Comparison of ENCODE assay signal across 15 cellular contexts in the genomic region with DNA sequence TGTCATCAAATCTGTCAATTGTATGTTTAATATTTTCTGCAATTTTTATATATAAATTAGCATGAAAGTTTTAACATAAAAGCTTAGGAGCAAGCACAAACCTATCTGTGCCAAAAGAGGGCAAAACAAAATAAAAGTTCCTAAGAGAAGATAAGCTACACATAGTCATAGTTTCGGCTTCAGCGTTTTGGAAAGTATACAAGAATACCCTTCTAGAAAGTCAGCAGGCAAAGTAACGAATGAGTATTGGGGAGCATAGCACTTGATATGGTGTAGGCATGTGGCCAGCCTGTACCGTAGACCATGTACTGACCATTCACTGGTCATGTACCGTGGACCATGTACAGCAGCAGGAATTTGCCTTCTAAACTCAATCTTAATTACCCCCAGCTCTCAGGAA. TPM values are rescaled to one million over a fixed set of nuclear protein-coding genes. Genes with fewer than 3 reads are reported as not detected.
DNase-seq lines count a peak whose midpoint lies in the region; ATAC-seq, FAIRE-seq and TF ChIP-seq lines count a peak whose summit lies in the region.
"Had no signal": no experiment of that assay in that cellular context is flagged by ENCODE, and none has a peak within 500 bp of the region (broad histone marks: within the 10 kb centered on the region; RNA-seq: fewer than 3 reads in every experiment).

No MANE protein-coding gene starts in this region.

- H3K4me3 Mint-ChIP-seq in CD8-positive, alpha-beta memory T cell: no peak overlapping the region
- H3K4me3 Mint-ChIP-seq: GM23338 had no signal

- H3K79me2 ChIP-seq in osteoblast (ENCODE audit: insufficient read depth, low read length): no peaks in the 10 kb centered on the region

- H3K36me3 ChIP-seq in CD8-positive, alpha-beta memory T cell (ENCODE audit: insufficient read depth, low read length): no peaks in the 10 kb centered on the region
- H3K36me3 ChIP-seq in osteoblast (ENCODE audit: insufficient read depth, low read length): no peaks in the 10 kb centered on the region
- H3K36me3 ChIP-seq: BE2C had no signal

- H3K9me3 ChIP-seq in A549 (no peaks in the 10 kb centered on the region), osteoblast (ENCODE audit: low read depth, low read length) (no peaks in the 10 kb centered on the region)
- no peaks in the 10 kb centered on the region for H3K9me3 ChIP-seq in CD8-positive, alpha-beta memory T cell (ENCODE audit: low read length)
- H3K9me3 ChIP-seq: BE2C had no signal

- no peak overlapping the region for H3K4me3 ChIP-seq in A549
- H3K4me3 ChIP-seq in CD8-positive, alpha-beta memory T cell (ENCODE audit: low read length): no peak overlapping the region
- no peak overlapping the region for H3K4me3 ChIP-seq in fibroblast of the aortic adventitia (ENCODE audit: low read depth, low read length)
- H3K4me3 ChIP-seq in osteoblast (ENCODE audit: insufficient read depth, low read length): no peak overlapping the region
- H3K4me3 ChIP-seq: GM23338 had no signal

- no peak for DNase-seq in A549 (ENCODE audit: low read depth in 1 of 2, low spot score in 1 of 2)
- no peak for DNase-seq in CD8-positive, alpha-beta memory T cell
- peak; percentile 54 for DNase-seq in fibroblast of the aortic adventitia (ENCODE audit: low read depth)
- no peak for DNase-seq in osteoblast (ENCODE audit: insufficient read length, low spot score, missing footprints)
- DNase-seq in NCI-H187 (lab: John Stamatoyannopoulos, UW): no peak
- DNase-seq in activated effector memory CD4-positive, alpha-beta T cell treated with anti-CD3 and anti-CD28 coated beads, Interleukin-2, amount 50 U/mL, for 16 hours: no peak
- DNase-seq: 8988T, BE2C, GF-D8, H7 had no signal

- H3K4me2 ChIP-seq in A549 (peak overlapping the region; percentile 29), osteoblast (ENCODE audit: insufficient read depth, low read length) (no peak overlapping the region)
- H3K4me2 ChIP-seq: GM23338 had no signal

- no peak for FAIRE-seq in A549 (lab: Jason Lieb, UNC)
- FAIRE-seq: GM18507 had no signal

- no peak for TF ChIP-seq RAD21 in A549 (conservative IDR thresholded peaks at IDR 0.05 in 1 of 2, IDR thresholded peaks at IDR 0.05 in 1 of 2)

- peaks cover 49% of the 10 kb centered on the region for H3K4me1 ChIP-seq in A549
- H3K4me1 ChIP-seq in CD8-positive, alpha-beta memory T cell (ENCODE audit: insufficient read depth, low read length): peaks cover 9% of the 10 kb centered on the region
- H3K4me1 ChIP-seq in osteoblast (ENCODE audit: insufficient read depth, low read length): peaks cover 7% of the 10 kb centered on the region
- H3K4me1 ChIP-seq: BE2C had no signal

- peak overlapping the region in 5 of 8 donors; percentile 12 to 85 (median 61) for H3K27ac Mint-ChIP-seq in CD8-positive, alpha-beta memory T cell
- H3K27ac Mint-ChIP-seq: GM23338 had no signal

- H4K20me1 ChIP-seq in osteoblast (ENCODE audit: insufficient read depth, low read length): no peaks in the 10 kb centered on the region

- no peak for TF ChIP-seq EP300 in A549 (IDR thresholded peaks at IDR 0.05)

- no peak overlapping the region for H2AFZ ChIP-seq in osteoblast (ENCODE audit: low read length)
- H2AFZ ChIP-seq: GM23338 had no signal

- no peaks in the 10 kb centered on the region for H3K9me3 Mint-ChIP-seq in CD8-positive, alpha-beta memory T cell
- H3K9me3 Mint-ChIP-seq: GM23338 had no signal

- TF ChIP-seq CTCF in A549 (IDR thresholded peaks at IDR 0.05) (no peak), fibroblast of the aortic adventitia (IDR thresholded peaks at IDR 0.05; ENCODE audit: insufficient read depth, low read length) (no peak), osteoblast (IDR thresholded peaks at IDR 0.05; ENCODE audit: extremely low read depth, low read depth, low read length) (no peak)

- H3K27me3 Mint-ChIP-seq in CD8-positive, alpha-beta memory T cell: no peaks in the 10 kb centered on the region

- no peaks in the 10 kb centered on the region for H3K27me3 ChIP-seq in CD8-positive, alpha-beta memory T cell (ENCODE audit: insufficient read depth, low read length, poor library complexity, severe bottlenecking)
- H3K27me3 ChIP-seq in osteoblast (ENCODE audit: insufficient read depth, low read length): no peaks in the 10 kb centered on the region
- H3K27me3 ChIP-seq: BE2C had no signal

- H3K27ac ChIP-seq in A549 (peak overlapping the region; percentile 89 to 97), osteoblast (ENCODE audit: low read depth, low read length) (peak overlapping the region; percentile 21)
- no peak overlapping the region for H3K27ac ChIP-seq in CD8-positive, alpha-beta memory T cell (ENCODE audit: low read depth, low read length)
- H3K27ac ChIP-seq: C4-2B, HL-60 had no signal

- TF ChIP-seq POLR2A in A549 (IDR thresholded peaks at IDR 0.05; ENCODE audit: low read length): no peak

- ATAC-seq in A549 (peak in 1 of 2 experiments; percentile 29; a peak in 3 of 6 replicates), GM18520 (IDR thresholded peaks at IDR 0.05; ENCODE audit: unreplicated experiment) (no peak)
- ATAC-seq: GM23338 had no signal

- POLR2A ChIA-PET in A549 (lab: Yijun Ruan, JAX): interaction anchor here (1.1 to 1.4 kb wide), 2 partner anchors 10 to 15 kb away, joined by 3 to 4 read pairs; no protein-coding TSS in a partner anchor
- POLR2A ChIA-PET in CD8-positive, alpha-beta memory T cell (lab: Charles Lee): no interaction called here

- peaks cover 8 to 15% (median 15%) of the 10 kb centered on the region in 3 donors for H3K4me1 Mint-ChIP-seq in CD8-positive, alpha-beta memory T cell
- H3K4me1 Mint-ChIP-seq: GM23338 had no signal

- peaks cover 5 to 27% (median 10%) of the 10 kb centered on the region in 3 donors for H3K36me3 Mint-ChIP-seq in CD8-positive, alpha-beta memory T cell

- CTCF ChIA-PET in A549 (lab: Yijun Ruan, JAX): interaction anchor here (0.7 to 6.4 kb wide), 6 partner anchors 14 to 263 kb away, joined by 3 to 138 read pairs (median 6); no protein-coding TSS in a partner anchor
- CTCF ChIA-PET in CD8-positive, alpha-beta memory T cell (lab: Charles Lee): interaction anchor here (1.7 kb wide), 1 partner anchor 15 kb away, joined by 6 read pairs; no protein-coding TSS in a partner anchor

- 95% methylated on average over 5 of the region's 5 CpGs for WGBS in A549 (ENCODE audit: missing lambda C conversion rate)

TF ChIP-seq in A549, 52 proteins besides CTCF, POLR2A, EP300 and RAD21:
- TF ChIP-seq CHD4 (IDR thresholded peaks at IDR 0.05; ENCODE audit: borderline replicate concordance) (no peak), HEYL (CRISPR knock-in tag; IDR thresholded peaks at IDR 0.05) (no peak), POLR2AphosphoS2 (conservative IDR thresholded peaks at IDR 0.05; ENCODE audit: low read length) (no peak), MYC (IDR thresholded peaks at IDR 0.05; ENCODE audit: borderline replicate concordance, low read length) (no peak), NPAS2 (CRISPR knock-in tag; IDR thresholded peaks at IDR 0.05; ENCODE audit: borderline replicate concordance) (no peak), SMC3 (IDR thresholded peaks at IDR 0.05) (no peak), TP53 (CRISPR knock-in tag; IDR thresholded peaks at IDR 0.05) (no peak), CHD2 (IDR thresholded peaks at IDR 0.05; ENCODE audit: low read length, partially characterized antibody) (no peak)
- TF ChIP-seq, protein P1, sequence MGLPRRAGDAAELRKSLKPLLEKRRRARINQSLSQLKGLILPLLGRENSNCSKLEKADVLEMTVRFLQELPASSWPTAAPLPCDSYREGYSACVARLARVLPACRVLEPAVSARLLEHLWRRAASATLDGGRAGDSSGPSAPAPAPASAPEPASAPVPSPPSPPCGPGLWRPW (IDR thresholded peaks at IDR 0.05): no peak
- TF ChIP-seq, protein P2, sequence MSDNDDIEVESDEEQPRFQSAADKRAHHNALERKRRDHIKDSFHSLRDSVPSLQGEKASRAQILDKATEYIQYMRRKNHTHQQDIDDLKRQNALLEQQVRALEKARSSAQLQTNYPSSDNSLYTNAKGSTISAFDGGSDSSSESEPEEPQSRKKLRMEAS (IDR thresholded peaks at IDR 0.05): no peak

RNA-seq across cellular contexts. Expression of a gene that starts 18.4 kb away (rescaled TPM):
- 21.9 and 31.1 TPM in 2 replicates for polyA plus RNA-seq in A549 (2011; rRNA removed)
- 5.2 and 6.0 TPM in 2 replicates for polyA plus RNA-seq in A549 (2012; cell fraction: cytosol; rRNA removed)
- 1.1 and 2.1 TPM in 2 replicates for polyA plus RNA-seq in A549 (2012; cell fraction: nucleus; rRNA removed)
- 17.1 to 21.8 TPM (median 21.7 TPM) in 3 replicates for polyA plus RNA-seq in A549 (2017; fragmentation: RNase III; extraction: RNeasy Plus Mini Kit Qiagen cat#74134 plus additional on column Dnase treatment)
- polyA minus RNA-seq in A549 (2011; rRNA and poly(A)+ RNA removed): 8.0 and 11.7 TPM in 2 replicates
- 10 to 100 TPM; 11.1 to 11.3 TPM for total RNA-seq in CD8-positive, alpha-beta memory T cell
- polyA plus RNA-seq in CD8-positive, alpha-beta memory T cell: 12.6 TPM
- 25.5 and 42.7 TPM in 2 replicates for total RNA-seq in fibroblast of the aortic adventitia (ENCODE audit: low replicate concordance)
- total RNA-seq in osteoblast: 28.6 and 29.2 TPM in 2 replicates

RNA-seq across cellular contexts. Expression of a gene that starts 18.6 kb away (rescaled TPM):
- polyA plus RNA-seq in A549 (2011; rRNA removed): 85.9 and 98.9 TPM in 2 replicates
- polyA plus RNA-seq in A549 (2012; cell fraction: cytosol; rRNA removed): 27.4 and 29.5 TPM in 2 replicates
- 11.5 and 16.3 TPM in 2 replicates for polyA plus RNA-seq in A549 (2012; cell fraction: nucleus; rRNA removed)
- 53.8 to 56.2 TPM (median 54.9 TPM) in 3 replicates for polyA plus RNA-seq in A549 (2017; fragmentation: RNase III; extraction: RNeasy Plus Mini Kit Qiagen cat#74134 plus additional on column Dnase treatment)
- 24.7 and 29.7 TPM in 2 replicates for polyA minus RNA-seq in A549 (2011; rRNA and poly(A)+ RNA removed)
- 10 to 100 TPM; 21.9 to 23.0 TPM for total RNA-seq in CD8-positive, alpha-beta memory T cell
- polyA plus RNA-seq in CD8-positive, alpha-beta memory T cell: 17.9 TPM
- total RNA-seq in fibroblast of the aortic adventitia (ENCODE audit: low replicate concordance): 8.2 and 30.4 TPM in 2 replicates
- 16.5 and 16.6 TPM in 2 replicates for total RNA-seq in osteoblast
